8 cellular contexts compared by ENCODE assay signal in genomic region chr3:43286886-43287301, GRCh38. TPM values are rescaled to one million over a fixed set of nuclear protein-coding genes. Genes with fewer than 3 reads are reported as not detected.
A peak's percentile ranks its signal among the peaks of the same experiment; 100 is the strongest.
DNase-seq lines count a peak whose midpoint lies in the region; ATAC-seq and TF ChIP-seq lines count a peak whose summit lies in the region.

No MANE protein-coding gene starts in this region.

- DNase-seq in ACHN (peak; percentile 28), SW480 (ENCODE audit: low spot score) (peak; percentile 51), chondrocyte (ENCODE audit: low spot score) (no peak), right lobe of liver (peak in 1 of 3 donors; percentile 25)

- H3K4me3 ChIP-seq in right lobe of liver = peak overlapping the region; percentile 46 to 66 (median 57)
- peak overlapping the region; percentile 99 for H3K4me3 ChIP-seq in thymus (ENCODE audit: low read length)

- in situ Hi-C loops in ACHN (cut with HindIII; ENCODE audit: low pct_ligation_motif_present, low pct_unique_long_range_greater_than_20kb, low sequenced_read_pairs) = no loop called here

- H3K27ac ChIP-seq in right lobe of liver = peak overlapping the region; percentile 78 to 96 (median 80)
- peak overlapping the region; percentile 98 for H3K27ac ChIP-seq in thymus (ENCODE audit: low read depth)

- peaks cover 0 to 38% (median 8%) of the 10 kb centered on the region in 4 donors for H3K4me1 ChIP-seq in right lobe of liver
- H3K4me1 ChIP-seq in thymus (ENCODE audit: control insufficient read depth, insufficient read depth, low read length) = peaks cover 20% of the 10 kb centered on the region

- 0% methylated on average over 5 of the region's 44 CpGs for WGBS in right lobe of liver (ENCODE audit: insufficient coverage, low coverage, low lambda C conversion rate, missing lambda C conversion rate)
- WGBS in thymus = under 1% methylated on average over 44 of the region's 44 CpGs

- H3K36me3 ChIP-seq in right lobe of liver (no peaks in the 10 kb centered on the region), thymus (ENCODE audit: control insufficient read depth, insufficient read depth) (peaks cover 3% of the 10 kb centered on the region)

- intact Hi-C loops in right lobe of liver (cut with DNase I) = no loop called here

- H3K36me3 Mint-ChIP-seq in chondrocyte (ENCODE audit: low read depth) = peaks cover 4% of the 10 kb centered on the region

- peak; percentile 42 for ATAC-seq in GM18498 (IDR thresholded peaks at IDR 0.05; ENCODE audit: unreplicated experiment)
- peak; percentile 29 for ATAC-seq in HG03108 (IDR thresholded peaks at IDR 0.05; ENCODE audit: unreplicated experiment)
- peak; percentile 5 to 46 (median 20) for ATAC-seq in right lobe of liver
- no peak for ATAC-seq in GM18519 (IDR thresholded peaks at IDR 0.05; ENCODE audit: low FRiP score, unreplicated experiment)

- no peaks in the 10 kb centered on the region for H3K27me3 ChIP-seq in right lobe of liver
- no peaks in the 10 kb centered on the region for H3K27me3 ChIP-seq in thymus (ENCODE audit: control insufficient read depth, insufficient read depth)

- no peak for TF ChIP-seq POLR2A in right lobe of liver (IDR thresholded peaks at IDR 0.05)

- peaks cover 9% of the 10 kb centered on the region for H3K27me3 Mint-ChIP-seq in chondrocyte (ENCODE audit: low read depth)

- no peaks in the 10 kb centered on the region for H3K9me3 Mint-ChIP-seq in chondrocyte (ENCODE audit: low read depth)

- H3K9me3 ChIP-seq in right lobe of liver = no peaks in the 10 kb centered on the region
- H3K9me3 ChIP-seq in thymus (ENCODE audit: control insufficient read depth) = no peaks in the 10 kb centered on the region

- peaks cover 50% of the 10 kb centered on the region for H3K4me1 Mint-ChIP-seq in chondrocyte (ENCODE audit: low read depth)

- TF ChIP-seq CTCF in chondrocyte (IDR thresholded peaks at IDR 0.05) (no peak), right lobe of liver (IDR thresholded peaks at IDR 0.05) (no peak)

- peak overlapping the region; percentile 80 for H3K27ac Mint-ChIP-seq in chondrocyte (ENCODE audit: unreplicated experiment)

- H3K4me3 Mint-ChIP-seq in chondrocyte (ENCODE audit: unreplicated experiment) = peak overlapping the region; percentile 77

RNA-seq across cellular contexts. Expression of gene SNRK, which starts 0.6 kb away (rescaled TPM):
- total RNA-seq in chondrocyte (16.0 to 20.3 TPM (median 18.1 TPM) in 3 replicates), right lobe of liver (10 to 100 TPM; 14.0 to 26.2 (median 15.3) TPM)
- polyA plus RNA-seq in thymus = 33.6 TPM
